Comparison of ENCODE assay signal across 8 cellular contexts in genomic region chr13:80235559-80236296, GRCh38.
DNase-seq lines count a peak whose midpoint lies in the region; ATAC-seq, FAIRE-seq and TF ChIP-seq lines count a peak whose summit lies in the region.

No MANE protein-coding gene starts in this region.

- H3K27me3 ChIP-seq in RWPE2 (ENCODE audit: insufficient read depth, poor library complexity, severe bottlenecking) = no peaks in the 10 kb centered on the region

- no peaks in the 10 kb centered on the region for H3K4me1 ChIP-seq in RWPE2 (ENCODE audit: insufficient read depth, poor library complexity, severe bottlenecking)

- H3K36me3 ChIP-seq in RWPE2 (ENCODE audit: low read depth) = no peaks in the 10 kb centered on the region

- TF ChIP-seq POLR2A in H54 (IDR thresholded peaks at IDR 0.05; ENCODE audit: low read depth, low read length) = no peak

- peak; percentile 61; the same call in 2 of the 3 replicates for ATAC-seq in RWPE2 (ENCODE audit: low read depth)

- no peak for TF ChIP-seq CTCF in RWPE2 (IDR thresholded peaks at IDR 0.05; ENCODE audit: poor library complexity, severe bottlenecking)

- no peak overlapping the region for H3K4me3 ChIP-seq in RWPE2 (ENCODE audit: severe bottlenecking)

- H3K9me3 ChIP-seq in RWPE2 (ENCODE audit: severe bottlenecking) = no peaks in the 10 kb centered on the region

- DNase-seq in CD1c-positive myeloid dendritic cell (ENCODE audit: extremely low spot score) (peak; percentile 23), H54 (ENCODE audit: insufficient read length, low spot score) (peak; percentile 14), RWPE2 (ENCODE audit: low spot score) (no peak), left kidney (ENCODE audit: low read depth, low spot score) (peak; percentile 42), NCI-H2171 treated with DMSO at 0.1 percent for 48 hours (lab: John Stamatoyannopoulos, UW) (no peak), NCI-H446 treated with DMSO at 0.1 percent for 48 hours (lab: John Stamatoyannopoulos, UW) (no peak), NCI-H1048 (lab: John Stamatoyannopoulos, UW) (no peak), NCI-H774 (lab: John Stamatoyannopoulos, UW) (no peak)

- H3K27ac ChIP-seq in RWPE2 (ENCODE audit: poor library complexity, severe bottlenecking) = no peak overlapping the region

- FAIRE-seq in H54 (lab: Jason Lieb, UNC) = peak; percentile 83

Comparison
In these comparisons a context has a peak if more than half of its experiments do, and no peak if none do; other contexts are left out.
1. DNase-seq: peak in CD1c-positive myeloid dendritic cell (single experiment), H54 (single experiment) and left kidney (single experiment); none in RWPE2 (single experiment), NCI-H2171 treated with DMSO at 0.1 percent for 48 hours (single experiment), NCI-H446 treated with DMSO at 0.1 percent for 48 hours (single experiment), NCI-H1048 (single experiment) and NCI-H774 (single experiment).